Comparison of ENCODE assay signal across 17 cellular contexts in the genomic region with DNA sequence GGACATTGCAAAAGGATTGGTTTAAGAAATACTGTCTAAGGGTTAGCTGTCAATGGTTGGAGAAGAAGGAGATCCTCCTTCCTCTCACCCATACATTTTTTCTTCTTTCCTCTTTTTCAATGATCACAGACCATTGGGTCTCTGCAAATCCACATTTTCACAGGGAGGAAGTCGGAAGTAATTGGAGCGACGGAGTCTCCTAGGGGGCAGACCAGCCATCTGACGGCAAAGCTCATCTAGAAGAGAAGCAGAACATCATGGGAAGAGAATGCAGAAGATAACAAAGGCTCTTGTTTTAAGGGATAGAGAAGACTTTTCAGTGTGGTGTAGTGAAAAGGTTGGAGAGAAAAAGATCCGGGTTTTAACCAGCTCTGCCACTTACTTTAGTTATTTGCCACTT. TPM values are rescaled to one million over a fixed set of nuclear protein-coding genes. Genes with fewer than 3 reads are reported as not detected.
DNase-seq lines count a peak whose midpoint lies in the region; ATAC-seq, FAIRE-seq and TF ChIP-seq lines count a peak whose summit lies in the region.
"Had no signal": no experiment of that assay in that cellular context is flagged by ENCODE, and none has a peak within 500 bp of the region (broad histone marks: within the 10 kb centered on the region; RNA-seq: fewer than 3 reads in every experiment).

No MANE protein-coding gene starts in this region.

- H3K9ac ChIP-seq in endodermal cell (ENCODE audit: extremely low read depth, low read length, poor library complexity, severe bottlenecking), result no peak overlapping the region

- H3K4me3 Mint-ChIP-seq in CD4-positive, alpha-beta memory T cell, result peak overlapping the region in 1 of 8 donors; percentile 11
- H3K4me3 Mint-ChIP-seq in endodermal cell, result no peak overlapping the region
- H3K4me3 Mint-ChIP-seq in naive thymus-derived CD8-positive, alpha-beta T cell, result no peak overlapping the region
- H3K4me3 Mint-ChIP-seq: CD8-positive, alpha-beta T cell; GM23338 had no signal

- TF ChIP-seq CTCF in OCI-LY7 (conservative IDR thresholded peaks at IDR 0.05; ENCODE audit: low read length), result no peak
- TF ChIP-seq CTCF in endodermal cell (conservative IDR thresholded peaks at IDR 0.05), result peak; percentile 52

- peaks cover 42% of the 10 kb centered on the region for H3K4me1 ChIP-seq in CD4-positive, alpha-beta memory T cell (ENCODE audit: insufficient read depth, low read length)
- peaks cover 74% of the 10 kb centered on the region for H3K4me1 ChIP-seq in OCI-LY7 (ENCODE audit: insufficient read depth, low read length, poor library complexity, severe bottlenecking)
- H3K4me1 ChIP-seq in endodermal cell (ENCODE audit: control insufficient read depth, insufficient read depth, low read length), result peaks cover 8% of the 10 kb centered on the region
- H3K4me1 ChIP-seq: BE2C had no signal

- no peaks in the 10 kb centered on the region for H3K9me2 ChIP-seq in OCI-LY7 (ENCODE audit: insufficient read depth, low read length)

- CTCF ChIA-PET in CD4-positive, alpha-beta memory T cell (lab: Charles Lee; ENCODE audit: partially characterized antibody), result interaction anchor here (1.0 to 3.9 kb wide), 6 partner anchors 8 to 212 kb away, joined by 3 to 20 read pairs (median 7); no protein-coding TSS in a partner anchor
- CTCF ChIA-PET in OCI-LY7 (lab: Charles Lee; ENCODE audit: unreplicated experiment), result no interaction called here

- POLR2A ChIA-PET in CD4-positive, alpha-beta memory T cell (lab: Charles Lee; ENCODE audit: partially characterized antibody), result interaction anchor here (0.8 to 2.7 kb wide), 3 partner anchors 10 to 267 kb away, joined by 3 to 13 read pairs (median 3); a partner anchor contains a TSS
- POLR2A ChIA-PET in OCI-LY7 (lab: Charles Lee), result interaction anchor here (0.9 to 3.7 kb wide), 6 partner anchors 8 to 48 kb away, joined by 3 to 25 read pairs (median 4); a partner anchor contains a TSS
- POLR2A ChIA-PET in naive thymus-derived CD8-positive, alpha-beta T cell (lab: Charles Lee), result interaction anchor here (1.3 kb wide), 1 partner anchor 9 kb away, joined by 5 read pairs; no protein-coding TSS in a partner anchor

- FAIRE-seq in GM12892 (lab: Jason Lieb, UNC), result peak; percentile 74
- FAIRE-seq: A204.1 had no signal

- TF ChIP-seq POLR2A in GM12892 (IDR thresholded peaks at IDR 0.05; ENCODE audit: low read depth, low read length), result no peak

- H3K79me2 ChIP-seq in OCI-LY7 (ENCODE audit: insufficient read depth, low read depth, low read length), result no peaks in the 10 kb centered on the region

- H3K4me2 ChIP-seq in OCI-LY7 (ENCODE audit: low read length), result peak overlapping the region; percentile 35
- H3K4me2 ChIP-seq: GM23338 had no signal

- H3K4me3 ChIP-seq in CD4-positive, alpha-beta memory T cell (ENCODE audit: low read length in 2 of 2), result no peak overlapping the region
- no peak overlapping the region for H3K4me3 ChIP-seq in OCI-LY7 (ENCODE audit: low read depth, low read length, poor library complexity, severe bottlenecking)
- no peak overlapping the region for H3K4me3 ChIP-seq in endodermal cell (ENCODE audit: low read length)
- H3K4me3 ChIP-seq: GM23338 had no signal

- no peak overlapping the region; the same call in 1 of the 2 replicates for H2AFZ ChIP-seq in OCI-LY7 (ENCODE audit: low read length)

- H3K27me3 Mint-ChIP-seq in CD4-positive, alpha-beta memory T cell, result no peaks in the 10 kb centered on the region
- H3K27me3 Mint-ChIP-seq in endodermal cell (ENCODE audit: insufficient read depth), result no peaks in the 10 kb centered on the region
- H3K27me3 Mint-ChIP-seq in naive thymus-derived CD8-positive, alpha-beta T cell, result peaks cover 0 to 2% (median 0%) of the 10 kb centered on the region in 5 donors

- no peaks in the 10 kb centered on the region for H3K9me3 ChIP-seq in CD4-positive, alpha-beta memory T cell (ENCODE audit: control insufficient read depth in 1 of 2, low read length in 2 of 2)
- H3K9me3 ChIP-seq in OCI-LY7 (ENCODE audit: low read length) (no peaks in the 10 kb centered on the region), endodermal cell (ENCODE audit: control insufficient read depth, low read length) (no peaks in the 10 kb centered on the region)
- H3K9me3 ChIP-seq: BE2C had no signal

- no peaks in the 10 kb centered on the region for H4K20me1 ChIP-seq in OCI-LY7 (ENCODE audit: insufficient read depth, low read length)

- H3K27ac Mint-ChIP-seq in CD4-positive, alpha-beta memory T cell, result peak overlapping the region in 4 of 7 donors; percentile 19 to 60 (median 48)
- H3K27ac Mint-ChIP-seq in endodermal cell, result no peak overlapping the region
- H3K27ac Mint-ChIP-seq in naive thymus-derived CD8-positive, alpha-beta T cell, result peak overlapping the region in 2 of 10 donors; percentile 14 to 79
- H3K27ac Mint-ChIP-seq: CD8-positive, alpha-beta T cell; GM23338 had no signal

- H3K36me3 ChIP-seq in CD4-positive, alpha-beta memory T cell (ENCODE audit: insufficient read depth, low read length), result no peaks in the 10 kb centered on the region
- H3K36me3 ChIP-seq in OCI-LY7 (ENCODE audit: insufficient read depth, low read length), result no peaks in the 10 kb centered on the region; the same call in 1 of the 2 replicates
- H3K36me3 ChIP-seq in endodermal cell (ENCODE audit: control insufficient read depth, insufficient read depth, low read length), result no peaks in the 10 kb centered on the region
- H3K36me3 ChIP-seq: BE2C had no signal

- no TSS peak for BruUV-seq in OCI-LY7 (replicated peaks; lab: Mats Ljungman, UMichigan)

- no peak overlapping the region for H3K27ac ChIP-seq in CD4-positive, alpha-beta memory T cell (ENCODE audit: low read depth, low read length)
- H3K27ac ChIP-seq in OCI-LY7 (ENCODE audit: low read depth, low read length, poor library complexity, severe bottlenecking) (peak overlapping the region; percentile 30), endodermal cell (ENCODE audit: low read depth, low read length) (no peak overlapping the region)
- H3K27ac ChIP-seq: C4-2B had no signal

- H3K27me3 ChIP-seq in CD4-positive, alpha-beta memory T cell (ENCODE audit: insufficient read depth, low read length), result no peaks in the 10 kb centered on the region
- H3K27me3 ChIP-seq in endodermal cell (ENCODE audit: control insufficient read depth, insufficient read depth, low read length, poor library complexity, severe bottlenecking), result no peaks in the 10 kb centered on the region

- peaks cover 38 to 65% (median 47%) of the 10 kb centered on the region in 4 donors for H3K4me1 Mint-ChIP-seq in CD4-positive, alpha-beta memory T cell
- peaks cover 39% of the 10 kb centered on the region for H3K4me1 Mint-ChIP-seq in endodermal cell
- peaks cover 17 to 36% (median 33%) of the 10 kb centered on the region in 4 donors for H3K4me1 Mint-ChIP-seq in naive thymus-derived CD8-positive, alpha-beta T cell

- H3K36me3 Mint-ChIP-seq in CD4-positive, alpha-beta memory T cell, result no peaks in the 10 kb centered on the region
- no peaks in the 10 kb centered on the region for H3K36me3 Mint-ChIP-seq in endodermal cell (ENCODE audit: low read depth)
- no peaks in the 10 kb centered on the region for H3K36me3 Mint-ChIP-seq in naive thymus-derived CD8-positive, alpha-beta T cell
- H3K36me3 Mint-ChIP-seq: CD8-positive, alpha-beta T cell had no signal

- no peaks in the 10 kb centered on the region for H3K9me3 Mint-ChIP-seq in CD4-positive, alpha-beta memory T cell
- peaks cover 2% of the 10 kb centered on the region for H3K9me3 Mint-ChIP-seq in endodermal cell
- H3K9me3 Mint-ChIP-seq in naive thymus-derived CD8-positive, alpha-beta T cell, result peaks cover 0 to 1% (median 0%) of the 10 kb centered on the region in 9 donors
- H3K9me3 Mint-ChIP-seq: CD8-positive, alpha-beta T cell; GM23338 had no signal

- DNase-seq in CD4-positive, alpha-beta memory T cell, result no peak
- DNase-seq in GM12892 (ENCODE audit: insufficient read length) (no peak), OCI-LY7 (ENCODE audit: low spot score) (no peak), endodermal cell (peak; percentile 52), EL (no peak), Kasumi-1 (lab: John Stamatoyannopoulos, UW) (no peak)
- DNase-seq in naive thymus-derived CD8-positive, alpha-beta T cell, result no peak
- no peak for DNase-seq in activated T-cell treated with anti-CD3 and anti-CD28 coated beads, Interleukin-2, amount 50 U/mL, for 1 hour
- DNase-seq: BE2C, COR-L47, DND-41, H7 had no signal

- ATAC-seq in naive thymus-derived CD8-positive, alpha-beta T cell, result no peak
- ATAC-seq: GM23338 had no signal

- WGBS in endodermal cell (ENCODE audit: insufficient coverage in 1 of 2, insufficient read length in 1 of 2), 2 experiments, result 77 to 90% methylated on average over 4 of the region's 5 CpGs

- intact Hi-C loops in CD4-positive, alpha-beta memory T cell (cut with micrococcal nuclease), result no loop called here
- intact Hi-C loops in OCI-LY7 (cut with micrococcal nuclease; ENCODE audit: unreplicated experiment), result no loop called here

RNA-seq across cellular contexts. Expression of a gene that starts 14.7 kb away (rescaled TPM):
- not detected for total RNA-seq in CD4-positive, alpha-beta memory T cell
- polyA plus RNA-seq in CD4-positive, alpha-beta memory T cell, result not detected
- polyA plus RNA-seq in GM12892 (2012; ENCODE audit: missing spikeins), result 0.66 TPM
- total RNA-seq in OCI-LY7 (2014; rRNA removed; shearing (Covaris generic)), result not detected in 2 replicates
- not detected in 2 replicates for total RNA-seq in OCI-LY7 (2022)
- total RNA-seq in endodermal cell, result under 1 TPM in 1 of 2 donors, not detected in 1; 0.44 TPM
- 0.46 TPM for polyA plus RNA-seq in endodermal cell (2013, experiment 1 of 2)
- 0.66 TPM for polyA plus RNA-seq in endodermal cell (2013, experiment 2 of 2)
- total RNA-seq in naive thymus-derived CD8-positive, alpha-beta T cell, result not detected
- polyA plus RNA-seq in naive thymus-derived CD8-positive, alpha-beta T cell, result not detected
- total RNA-seq: CD8-positive, alpha-beta T cell had no signal

RNA-seq across cellular contexts. Expression of a gene that starts 35.3 kb away (rescaled TPM):
- not detected for total RNA-seq in CD4-positive, alpha-beta memory T cell
- not detected for polyA plus RNA-seq in CD4-positive, alpha-beta memory T cell
- 159 TPM for polyA plus RNA-seq in GM12892 (2012; ENCODE audit: missing spikeins)
- 30.0 and 32.4 TPM in 2 replicates for total RNA-seq in OCI-LY7 (2014; rRNA removed; shearing (Covaris generic))
- total RNA-seq in OCI-LY7 (2022), result 38.5 and 55.9 TPM in 2 replicates
- not detected for total RNA-seq in endodermal cell
- polyA plus RNA-seq in endodermal cell (2013, experiment 1 of 2), result not detected
- not detected for polyA plus RNA-seq in endodermal cell (2013, experiment 2 of 2)
- not detected for total RNA-seq in naive thymus-derived CD8-positive, alpha-beta T cell
- not detected for polyA plus RNA-seq in naive thymus-derived CD8-positive, alpha-beta T cell
- total RNA-seq: CD8-positive, alpha-beta T cell; GM23338; H7 had no signal
- polyA plus RNA-seq: AG04450 had no signal

RNA-seq across cellular contexts. Expression of a gene that starts 49.8 kb away (rescaled TPM):
- 10 to 100 TPM; 23.0 to 27.3 TPM for total RNA-seq in CD4-positive, alpha-beta memory T cell
- 1 to 10 TPM; 2.9 to 4.7 TPM for polyA plus RNA-seq in CD4-positive, alpha-beta memory T cell
- 27.8 TPM for polyA plus RNA-seq in GM12892 (2012; ENCODE audit: missing spikeins)
- 109 and 117 TPM in 2 replicates for total RNA-seq in OCI-LY7 (2014; rRNA removed; shearing (Covaris generic))
- total RNA-seq in OCI-LY7 (2022), result 84.6 and 122 TPM in 2 replicates
- total RNA-seq in endodermal cell, result 100 to 1,000 TPM in 1 of 2 donors, 10 to 100 TPM in 1; 85.3 to 180 TPM
- 95.9 TPM for polyA plus RNA-seq in endodermal cell (2013, experiment 1 of 2)
- polyA plus RNA-seq in endodermal cell (2013, experiment 2 of 2), result 78.5 TPM
- total RNA-seq in naive thymus-derived CD8-positive, alpha-beta T cell, result 10 to 100 TPM; 29.8 to 33.1 TPM
- 1 to 10 TPM; 1.9 to 4.5 (median 4.0) TPM for polyA plus RNA-seq in naive thymus-derived CD8-positive, alpha-beta T cell

Comparison
In these comparisons a context has a peak if more than half of its experiments do, and no peak if none do; other contexts are left out.
1. RNA of a gene that starts 35.3 kb away (total RNA-seq): 30.0 to 55.9 TPM in OCI-LY7; not detected in CD4-positive, alpha-beta memory T cell, not detected in naive thymus-derived CD8-positive, alpha-beta T cell and not detected in endodermal cell; every median in the first group is over 10 times any median in the second.